In the genomic region with DNA sequence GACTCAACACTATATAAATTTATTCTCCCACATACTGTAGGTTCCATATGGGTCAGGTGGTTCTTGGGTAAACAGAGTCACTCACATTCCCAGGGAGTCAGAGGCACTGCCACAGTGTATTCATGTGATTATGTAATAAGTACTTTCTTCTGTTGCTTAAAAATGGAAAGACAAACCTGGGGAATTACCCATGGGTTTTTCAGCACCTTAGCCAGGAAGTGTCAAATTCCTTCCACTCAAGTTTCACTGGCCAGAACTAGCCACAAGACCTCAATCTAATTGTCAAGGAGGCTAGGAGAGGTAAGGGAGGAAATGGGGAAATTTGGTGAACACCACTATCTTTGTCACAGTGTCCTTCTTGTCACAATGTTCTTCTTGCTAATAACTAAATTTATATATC, we compare ENCODE assay signal across 22 cellular contexts.
DNase-seq lines count a peak whose midpoint lies in the region; ATAC-seq and TF ChIP-seq lines count a peak whose summit lies in the region.
"Had no signal": no experiment of that assay in that cellular context is flagged by ENCODE, and none has a peak within 500 bp of the region (broad histone marks: within the 10 kb centered on the region; RNA-seq: fewer than 3 reads in every experiment).

No MANE protein-coding gene starts in this region.

- H3K4me1 Mint-ChIP-seq in activated T-cell treated with anti-CD3 and anti-CD28 coated beads, Interleukin-2, amount 50 U/mL, for 24 hours (ENCODE audit: low read depth) = no peaks in the 10 kb centered on the region
- H3K4me1 Mint-ChIP-seq in mesothelial cell of epicardium = peaks cover 2% of the 10 kb centered on the region
- H3K4me1 Mint-ChIP-seq: CD8-positive, alpha-beta memory T cell; IgD-negative memory B cell; T-cell had no signal

- no peaks in the 10 kb centered on the region for H3K27me3 Mint-ChIP-seq in activated T-cell treated with anti-CD3 and anti-CD28 coated beads, Interleukin-2, amount 50 U/mL, for 24 hours
- no peaks in the 10 kb centered on the region for H3K27me3 Mint-ChIP-seq in mesothelial cell of epicardium (ENCODE audit: low read depth)
- H3K27me3 Mint-ChIP-seq: CD8-positive, alpha-beta memory T cell; IgD-negative memory B cell; T-cell had no signal

- H3K27ac Mint-ChIP-seq in activated T-cell treated with anti-CD3 and anti-CD28 coated beads, Interleukin-2, amount 50 U/mL, for 24 hours = no peak overlapping the region
- H3K27ac Mint-ChIP-seq in mesothelial cell of epicardium = no peak overlapping the region
- H3K27ac Mint-ChIP-seq: CD8-positive, alpha-beta memory T cell; IgD-negative memory B cell; T-cell had no signal

- ATAC-seq in GM21717 (IDR thresholded peaks at IDR 0.05; ENCODE audit: unreplicated experiment) (peak; percentile 92), HG03442 (IDR thresholded peaks at IDR 0.05; ENCODE audit: unreplicated experiment) (peak; percentile 54), left cardiac atrium (no peak)
- ATAC-seq: A549, Panc1, Right ventricle myocardium inferior, T-cell had no signal

- H3K9me3 ChIP-seq in right atrium auricular region = no peaks in the 10 kb centered on the region
- H3K9me3 ChIP-seq: A549; BLaER1 treated with 17β-estradiol and CSF1 and Interleukin-3, amounts not matched to agents 10 nM and 100 nM; HAP-1 had no signal

- DNase-seq in ELF-1 (ENCODE audit: low read depth, low spot score) (peak; percentile 1), iPS-NIHi7 (ENCODE audit: extremely low spot score) (peak; percentile 6), left cardiac atrium (no peak), mesothelial cell of epicardium (ENCODE audit: low spot score in 2 of 2, unreplicated experiment in 2 of 2) (no peak), right atrium auricular region (ENCODE audit: low spot score) (no peak)
- DNase-seq in activated T-cell treated with anti-CD3 and anti-CD28 coated beads, Interleukin-2, amount 50 U/mL, for 24 hours = no peak
- DNase-seq: CD8-positive, alpha-beta memory T cell; DMS79 treated with DMSO at 0.1 percent for 48 hours; GDM1; NCI-H1105 treated with DMSO at 0.1 percent for 48 hours; NCI-H1930; NCI-H510A; T-cell had no signal

- H3K36me3 Mint-ChIP-seq in activated T-cell treated with anti-CD3 and anti-CD28 coated beads, Interleukin-2, amount 50 U/mL, for 24 hours (ENCODE audit: low read depth) = no peaks in the 10 kb centered on the region
- no peaks in the 10 kb centered on the region for H3K36me3 Mint-ChIP-seq in mesothelial cell of epicardium
- H3K36me3 Mint-ChIP-seq: CD8-positive, alpha-beta memory T cell; IgD-negative memory B cell; T-cell had no signal

- H3K27me3 ChIP-seq in right atrium auricular region = no peaks in the 10 kb centered on the region
- H3K27me3 ChIP-seq: BLaER1 treated with 17β-estradiol and CSF1 and Interleukin-3, amounts not matched to agents 10 nM and 100 nM had no signal

- no peak overlapping the region for H3K27ac ChIP-seq in right atrium auricular region
- H3K27ac ChIP-seq: A549; BLaER1 treated with 17β-estradiol and CSF1 and Interleukin-3, amounts not matched to agents 10 nM and 100 nM; SK-N-MC had no signal

- H3K4me1 ChIP-seq in right atrium auricular region = no peaks in the 10 kb centered on the region
- H3K4me1 ChIP-seq: A549, HAP-1 had no signal

- TF ChIP-seq CTCF in mesothelial cell of epicardium (IDR thresholded peaks at IDR 0.05; ENCODE audit: unreplicated experiment) = no peak
- TF ChIP-seq CTCF in right atrium auricular region (IDR thresholded peaks at IDR 0.05) = no peak

- intact Hi-C loops in left cardiac atrium (cut with DNase I) = no loop called here

- no peaks in the 10 kb centered on the region for H3K36me3 ChIP-seq in right atrium auricular region
- H3K36me3 ChIP-seq: BLaER1 treated with 17β-estradiol and CSF1 and Interleukin-3, amounts not matched to agents 10 nM and 100 nM; HAP-1 had no signal

- H3K4me3 ChIP-seq in right atrium auricular region = no peak overlapping the region
- H3K4me3 ChIP-seq: A549; BLaER1 treated with 17β-estradiol and CSF1 and Interleukin-3, amounts not matched to agents 10 nM and 100 nM; HAP-1; SK-N-MC had no signal

- no peak overlapping the region for H3K4me3 Mint-ChIP-seq in activated T-cell treated with anti-CD3 and anti-CD28 coated beads, Interleukin-2, amount 50 U/mL, for 24 hours
- H3K4me3 Mint-ChIP-seq in mesothelial cell of epicardium = no peak overlapping the region
- H3K4me3 Mint-ChIP-seq: CD8-positive, alpha-beta memory T cell; IgD-negative memory B cell; T-cell had no signal

- H3K9me3 Mint-ChIP-seq in activated T-cell treated with anti-CD3 and anti-CD28 coated beads, Interleukin-2, amount 50 U/mL, for 24 hours = peaks cover 10% of the 10 kb centered on the region
- H3K9me3 Mint-ChIP-seq in mesothelial cell of epicardium = no peaks in the 10 kb centered on the region

Comparison
In these comparisons a context has a peak if more than half of its experiments do, and no peak if none do; other contexts are left out.
1. DNase-seq: peak in ELF-1 (single experiment) and iPS-NIHi7 (single experiment); none in activated T-cell treated with anti-CD3 and anti-CD28 coated beads, Interleukin-2, amount 50 U/mL, for 24 hours (single experiment), left cardiac atrium (single experiment), mesothelial cell of epicardium (0 of 2) and right atrium auricular region (single experiment).
2. ATAC-seq: peak in GM21717 (single experiment) and HG03442 (single experiment); none in left cardiac atrium (0 of 2).